In genomic region chr22:41983516-41983915, GRCh38 we compare ENCODE assay signal across 1 cellular context.
TF ChIP-seq lines count a peak whose summit lies in the region.

No MANE protein-coding gene starts in this region.

TF ChIP-seq in IMR-90, 13 proteins besides CTCF, POLR2A, EP300 and RAD21:
- TF ChIP-seq ELK1 (IDR thresholded peaks at IDR 0.05; ENCODE audit: borderline replicate concordance, low read depth, low read length) (no peak), CEBPB (IDR thresholded peaks at IDR 0.05; ENCODE audit: low read depth, low read length) (peak; percentile 68)
TF ChIP-seq in IMR-90: peak in this region for 1.
